In genomic region chr3:190178779-190179178, GRCh38 we compare ENCODE assay signal across 26 cellular contexts. TPM values are rescaled to one million over a fixed set of nuclear protein-coding genes. Genes with fewer than 3 reads are reported as not detected.
"Had no signal": no experiment of that assay in that cellular context is flagged by ENCODE, and none has a peak within 500 bp of the region (broad histone marks: within the 10 kb centered on the region; RNA-seq: fewer than 3 reads in every experiment).

No MANE protein-coding gene starts in this region.

- H3K27ac ChIP-seq: Peyer's patch, RWPE1, VCaP had no signal

- H3K9me3 ChIP-seq: Peyer's patch had no signal

- H3K36me3 ChIP-seq: Peyer's patch had no signal

- H3K27ac Mint-ChIP-seq: activated CD4-positive, alpha-beta memory T cell treated with anti-CD3 and anti-CD28 coated beads, Interleukin-2, amount 10 ng/mL, durations not matched to agents 7 days and 5 days; activated CD4-positive, alpha-beta T cell treated with anti-CD3 and anti-CD28 coated beads for 36 hours; activated naive CD4-positive, alpha-beta T cell treated with anti-CD3 and anti-CD28 coated beads for 36 hours; activated naive CD8-positive, alpha-beta T cell treated with anti-CD3 and anti-CD28 coated beads for 36 hours; activated T-helper 17 cell treated with anti-CD3 and anti-CD28 coated beads, Interleukin-2, amount 50 U/mL, for 72 hours; T-cell had no signal

- H3K9me3 Mint-ChIP-seq: activated CD4-positive, alpha-beta memory T cell treated with anti-CD3 and anti-CD28 coated beads, Interleukin-2, amount 10 ng/mL, durations not matched to agents 7 days and 5 days; activated naive CD4-positive, alpha-beta T cell treated with anti-CD3 and anti-CD28 coated beads for 36 hours; activated naive CD8-positive, alpha-beta T cell treated with anti-CD3 and anti-CD28 coated beads for 36 hours; activated T-helper 17 cell treated with anti-CD3 and anti-CD28 coated beads, Interleukin-2, amount 50 U/mL, for 72 hours; T-cell had no signal

- H3K27me3 ChIP-seq: Peyer's patch had no signal

- DNase-seq: activated CD4-positive, alpha-beta memory T cell treated with anti-CD3 and anti-CD28 coated beads, Interleukin-2, amount 10 ng/mL, durations not matched to agents 7 days and 5 days; activated CD4-positive, alpha-beta T cell treated with anti-CD3 and anti-CD28 coated beads for 36 hours; activated CD4-positive, alpha-beta T cell treated with anti-CD3 and anti-CD28 coated beads, Interleukin-2, amount 50 U/mL, for 1 hour; activated gamma-delta T cell; activated naive CD4-positive, alpha-beta T cell treated with anti-CD3 and anti-CD28 coated beads for 36 hours; activated naive CD8-positive, alpha-beta T cell treated with anti-CD3 and anti-CD28 coated beads for 36 hours; activated T-cell treated with anti-CD3 and anti-CD28 coated beads for 4 hours; activated T-cell treated with anti-CD3 and anti-CD28 coated beads, Interleukin-2, amount 50 U/mL, for 48 hours; caudate nucleus; Karpas-422; NCI-H1048; NCI-H1694; NCI-H2029; NCI-H2107; NCI-H510A treated with DMSO at 0.1 percent for 48 hours; NCI-H69; NK-92 treated with Interleukin-12 subunit alpha and Interleukin-12 subunit beta, amount 100 ng/mL, for 24 hours; Peyer's patch; SHP77; T-cell; T-helper 2 cell; T1000 had no signal

- H3K36me3 Mint-ChIP-seq: activated naive CD8-positive, alpha-beta T cell treated with anti-CD3 and anti-CD28 coated beads for 36 hours; T-cell had no signal

- H3K4me1 Mint-ChIP-seq: activated CD4-positive, alpha-beta memory T cell treated with anti-CD3 and anti-CD28 coated beads, Interleukin-2, amount 10 ng/mL, durations not matched to agents 7 days and 5 days; activated CD4-positive, alpha-beta T cell treated with anti-CD3 and anti-CD28 coated beads for 36 hours; activated naive CD8-positive, alpha-beta T cell treated with anti-CD3 and anti-CD28 coated beads for 36 hours; activated T-helper 17 cell treated with anti-CD3 and anti-CD28 coated beads, Interleukin-2, amount 50 U/mL, for 72 hours had no signal

- ATAC-seq: activated CD4-positive, alpha-beta T cell treated with anti-CD3 and anti-CD28 coated beads for 36 hours; activated T-helper 17 cell treated with anti-CD3 and anti-CD28 coated beads, Interleukin-2, amount 50 U/mL, for 72 hours; T-cell had no signal

- H3K4me3 ChIP-seq: Peyer's patch had no signal

- H3K4me3 Mint-ChIP-seq: activated CD4-positive, alpha-beta memory T cell treated with anti-CD3 and anti-CD28 coated beads, Interleukin-2, amount 10 ng/mL, durations not matched to agents 7 days and 5 days; activated CD4-positive, alpha-beta T cell treated with anti-CD3 and anti-CD28 coated beads for 36 hours; activated naive CD4-positive, alpha-beta T cell treated with anti-CD3 and anti-CD28 coated beads for 36 hours; activated naive CD8-positive, alpha-beta T cell treated with anti-CD3 and anti-CD28 coated beads for 36 hours; activated T-helper 17 cell treated with anti-CD3 and anti-CD28 coated beads, Interleukin-2, amount 50 U/mL, for 72 hours; T-cell had no signal

- H3K4me1 ChIP-seq: Peyer's patch had no signal

RNA-seq across cellular contexts. Expression of gene P3H2, which starts 58.1 kb away (rescaled TPM):
- total RNA-seq: activated CD4-positive, alpha-beta memory T cell treated with anti-CD3 and anti-CD28 coated beads, Interleukin-2, amount 10 ng/mL, durations not matched to agents 7 days and 5 days; activated CD4-positive, alpha-beta T cell treated with anti-CD3 and anti-CD28 coated beads for 36 hours; activated CD8-positive, alpha-beta memory T cell treated with anti-CD3 and anti-CD28 coated beads for 36 hours; activated naive CD4-positive, alpha-beta T cell treated with anti-CD3 and anti-CD28 coated beads for 36 hours; activated naive CD8-positive, alpha-beta T cell treated with anti-CD3 and anti-CD28 coated beads for 36 hours; activated T-helper 17 cell treated with anti-CD3 and anti-CD28 coated beads, Interleukin-2, amount 50 U/mL, for 72 hours had no signal
